Comparison of ENCODE assay signal across 22 cellular contexts in genomic region chr1:213600879-213601278, GRCh38.
"Had no signal": no experiment of that assay in that cellular context is flagged by ENCODE, and none has a peak within 500 bp of the region (broad histone marks: within the 10 kb centered on the region; RNA-seq: fewer than 3 reads in every experiment).

No MANE protein-coding gene starts in this region.

- H3K36me3 Mint-ChIP-seq: activated naive CD4-positive, alpha-beta T cell treated with anti-CD3 and anti-CD28 coated beads, Interleukin-2, amount 50 U/mL, for 72 hours; brain; WTC11 had no signal

- H3K36me3 ChIP-seq: heart right ventricle, pancreas, right atrium auricular region, tibial artery had no signal

- ATAC-seq: activated naive CD4-positive, alpha-beta T cell treated with anti-CD3 and anti-CD28 coated beads, Interleukin-2, amount 50 U/mL, for 72 hours; activated T-helper 17 cell treated with anti-CD3 and anti-CD28 coated beads, Interleukin-2, amount 50 U/mL, for 72 hours; heart right ventricle; left colon; pancreas; psoas muscle; stimulated activated naive CD8-positive, alpha-beta T cell treated with anti-CD3 and anti-CD28 coated beads, Interleukin-15, Interleukin-2, amounts not matched to agents 100 U/mL and 50 U/mL, for 24 hours; WTC11 had no signal

- H3K27ac ChIP-seq: heart right ventricle, pancreas, psoas muscle, right atrium auricular region, tibial artery had no signal

- H3K9me3 ChIP-seq: heart right ventricle, pancreas, psoas muscle, right atrium auricular region, tibial artery had no signal

- H3K27me3 Mint-ChIP-seq: activated T-helper 17 cell treated with anti-CD3 and anti-CD28 coated beads, Interleukin-2, amount 50 U/mL, for 72 hours; dendritic cell treated with granulocyte-macrophage colony-stimulating factor and Interleukin-4, amounts not matched to agents 40 ng/mL and 50 ng/mL, for 4 days had no signal

- H3K27me3 ChIP-seq: pancreas, right atrium auricular region, tibial artery had no signal

- DNase-seq: activated CD4-positive, alpha-beta T cell treated with anti-CD3 and anti-CD28 coated beads, Interleukin-2, amount 50 U/mL, for 4 hours; activated CD8-positive, alpha-beta memory T cell treated with anti-CD3 and anti-CD28 coated beads for 24 hours; activated CD8-positive, alpha-beta memory T cell treated with anti-CD3 and anti-CD28 coated beads, Interleukin-2, amount 50 U/mL, for 4 hours; activated T-cell treated with anti-CD3 and anti-CD28 coated beads, Interleukin-2, amount 50 U/mL, for 24 hours; aorta; effector CD8-positive, alpha-beta T cell; foreskin fibroblast; heart right ventricle; left colon; mesenchymal stem cell; pancreas; psoas muscle; stimulated activated CD4-positive, alpha-beta T cell treated with anti-CD3 and anti-CD28 coated beads, Interleukin-4, amount 100 ng/mL, for 24 hours; stimulated activated naive CD8-positive, alpha-beta T cell treated with anti-CD3 and anti-CD28 coated beads, Interleukin-15, Interleukin-2, amounts not matched to agents 100 U/mL and 50 U/mL, for 24 hours; tibial artery had no signal

- H3K4me1 ChIP-seq: heart right ventricle, psoas muscle, right atrium auricular region, tibial artery had no signal

- H3K4me1 Mint-ChIP-seq: activated T-helper 17 cell treated with anti-CD3 and anti-CD28 coated beads, Interleukin-2, amount 50 U/mL, for 72 hours; brain; nephron; WTC11 had no signal

- H3K27ac Mint-ChIP-seq: activated naive CD4-positive, alpha-beta T cell treated with anti-CD3 and anti-CD28 coated beads, Interleukin-2, amount 50 U/mL, for 72 hours; activated T-cell treated with anti-CD3 and anti-CD28 coated beads, Interleukin-2, amount 50 U/mL, for 24 hours; activated T-helper 17 cell treated with anti-CD3 and anti-CD28 coated beads, Interleukin-2, amount 50 U/mL, for 72 hours; brain; dendritic cell treated with granulocyte-macrophage colony-stimulating factor and Interleukin-4, amounts not matched to agents 40 ng/mL and 50 ng/mL, for 4 days; nephron; WTC11 had no signal

- H3K4me3 ChIP-seq: heart right ventricle, pancreas, psoas muscle, right atrium auricular region, tibial artery had no signal

- H3K4me3 Mint-ChIP-seq: activated T-cell treated with anti-CD3 and anti-CD28 coated beads, Interleukin-2, amount 50 U/mL, for 24 hours; activated T-helper 17 cell treated with anti-CD3 and anti-CD28 coated beads, Interleukin-2, amount 50 U/mL, for 72 hours; brain; dendritic cell treated with granulocyte-macrophage colony-stimulating factor and Interleukin-4, amounts not matched to agents 40 ng/mL and 50 ng/mL, for 4 days; nephron; WTC11 had no signal

- H3K9me3 Mint-ChIP-seq: activated naive CD4-positive, alpha-beta T cell treated with anti-CD3 and anti-CD28 coated beads, Interleukin-2, amount 50 U/mL, for 72 hours; activated T-cell treated with anti-CD3 and anti-CD28 coated beads, Interleukin-2, amount 50 U/mL, for 24 hours; dendritic cell treated with granulocyte-macrophage colony-stimulating factor and Interleukin-4, amounts not matched to agents 40 ng/mL and 50 ng/mL, for 4 days; nephron; WTC11 had no signal
